16 cellular contexts compared by ENCODE assay signal in the genomic region with DNA sequence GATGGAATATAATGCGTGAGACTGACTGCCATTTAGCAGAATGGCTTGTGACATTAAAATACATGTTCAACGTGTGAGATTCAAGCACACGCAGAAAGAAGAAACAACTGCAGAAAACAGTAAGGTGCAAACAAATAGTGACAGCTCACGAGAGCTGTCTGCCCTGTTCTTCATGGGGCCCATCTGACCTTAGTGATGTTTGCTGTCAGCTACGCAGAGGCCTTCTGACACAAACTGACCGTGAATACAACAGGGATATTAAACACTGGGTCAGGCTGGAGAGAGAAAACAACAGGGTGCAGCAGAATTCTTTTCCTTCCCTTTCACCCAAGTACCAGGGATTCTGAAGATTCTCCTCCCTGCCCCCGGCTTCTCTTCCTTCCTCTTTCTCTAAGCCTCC. TPM values are rescaled to one million over a fixed set of nuclear protein-coding genes. Genes with fewer than 3 reads are reported as not detected.
DNase-seq lines count a peak whose midpoint lies in the region; ATAC-seq, FAIRE-seq and TF ChIP-seq lines count a peak whose summit lies in the region.
"Had no signal": no experiment of that assay in that cellular context is flagged by ENCODE, and none has a peak within 500 bp of the region (broad histone marks: within the 10 kb centered on the region; RNA-seq: fewer than 3 reads in every experiment).

No MANE protein-coding gene starts in this region.

- H3K4me1 ChIP-seq in HepG2 (ENCODE audit: insufficient read depth, low read length) (peaks cover 33% of the 10 kb centered on the region), right lobe of liver (peaks cover 0 to 13% (median 2%) of the 10 kb centered on the region in 4 donors), skeletal muscle satellite cell (ENCODE audit: control insufficient read depth, insufficient read depth, low read length) (peaks cover 53% of the 10 kb centered on the region)

- H3K27ac ChIP-seq in HepG2 (ENCODE audit: extremely low read length, insufficient read depth, low read length): no peak overlapping the region
- no peak overlapping the region for H3K27ac ChIP-seq in right lobe of liver
- H3K27ac ChIP-seq: PC-9 had no signal

- TF ChIP-seq POLR2A in HepG2 (IDR thresholded peaks at IDR 0.05; ENCODE audit: insufficient read depth in 1 of 2, low read depth in 2 of 2, low read length in 2 of 2) (no peak), right lobe of liver (IDR thresholded peaks at IDR 0.05) (no peak)

- no peak overlapping the region for H3K4me2 ChIP-seq in HepG2 (ENCODE audit: low read depth, low read length)
- H3K4me2 ChIP-seq in skeletal muscle satellite cell (ENCODE audit: low read length): peak overlapping the region; percentile 73
- H3K4me2 ChIP-seq: PC-9 had no signal

- intact Hi-C loops in HepG2 (cut with micrococcal nuclease; ENCODE audit: unreplicated experiment) (loop anchor here (5.0 kb wide), 1 partner anchor 45 kb away; no protein-coding TSS in a partner anchor), right lobe of liver (cut with DNase I) (no loop called here), Right ventricle myocardium inferior (cut with DNase I) (no loop called here)

- H3K9ac ChIP-seq in HepG2 (ENCODE audit: insufficient read depth, low read depth, low read length): no peak overlapping the region
- no peak overlapping the region for H3K9ac ChIP-seq in skeletal muscle satellite cell (ENCODE audit: low read depth, low read length)

- no peak for DNase-seq in HepG2 (ENCODE audit: low spot score)
- DNase-seq in right lobe of liver: no peak
- no peak for DNase-seq in fibroblast of pulmonary artery (ENCODE audit: low read depth)
- DNase-seq in G401 (ENCODE audit: low spot score): no peak
- DNase-seq in Right ventricle myocardium inferior (ENCODE audit: missing footprints): no peak
- no peak for DNase-seq in NCI-H748 treated with DMSO at 0.1 percent for 48 hours (lab: John Stamatoyannopoulos, UW)
- DNase-seq: 8988T, EL, H7, NCI-H1105, NCI-H1694 treated with DMSO at 0.1 percent for 48 hours, NCI-H69, PC-9 had no signal

- H3K27me3 ChIP-seq in HepG2 (ENCODE audit: control insufficient read depth in 1 of 2, insufficient read depth in 2 of 2, low read length in 2 of 2) (no peaks in the 10 kb centered on the region), right lobe of liver (no peaks in the 10 kb centered on the region), skeletal muscle satellite cell (ENCODE audit: control insufficient read depth, insufficient read depth, low read length) (no peaks in the 10 kb centered on the region)

- peaks cover 3% of the 10 kb centered on the region for H3K79me2 ChIP-seq in HepG2 (ENCODE audit: insufficient read depth, low read length)

- H3K4me3 ChIP-seq in HepG2 (replicated peaks in 1 of 3; ENCODE audit: insufficient read depth in 1 of 3, low read depth in 2 of 3, low read length in 3 of 3) (no peak overlapping the region), right lobe of liver (no peak overlapping the region), fibroblast of pulmonary artery (replicated peaks; ENCODE audit: low read depth, low read length) (peak overlapping the region; percentile 78), skeletal muscle satellite cell (ENCODE audit: low read length) (peak overlapping the region; percentile 87)
- H3K4me3 ChIP-seq: PC-9 had no signal

- FAIRE-seq in HepG2 (lab: Jason Lieb, UNC): no peak

- H3K9me3 ChIP-seq in HepG2 (ENCODE audit: low read length): no peaks in the 10 kb centered on the region
- no peaks in the 10 kb centered on the region for H3K9me3 ChIP-seq in right lobe of liver
- H3K9me3 ChIP-seq in skeletal muscle satellite cell (replicated peaks; ENCODE audit: low read length): no peaks in the 10 kb centered on the region

- TF ChIP-seq EP300 in HepG2 (IDR thresholded peaks at IDR 0.05; ENCODE audit: low read depth in 2 of 2, low read length in 2 of 2) (no peak), HepG2 (CRISPR knock-in tag; IDR thresholded peaks at IDR 0.05; ENCODE audit: borderline replicate concordance) (no peak)

- TF ChIP-seq RAD21 in HepG2 (CRISPR knock-in tag; IDR thresholded peaks at IDR 0.05): no peak

- H3K36me3 ChIP-seq in HepG2 (replicated peaks in 1 of 2; ENCODE audit: control insufficient read depth in 1 of 2, insufficient read depth in 2 of 2, low read length in 2 of 2) (no peaks in the 10 kb centered on the region), right lobe of liver (no peaks in the 10 kb centered on the region), skeletal muscle satellite cell (ENCODE audit: insufficient read depth, low read length) (peaks cover 5% of the 10 kb centered on the region)

- POLR2A ChIA-PET in HepG2 (lab: Yijun Ruan, JAX): no interaction called here

- no peak for TF ChIP-seq CTCF in HepG2 (CRISPR knock-in tag; IDR thresholded peaks at IDR 0.05)
- no peak for TF ChIP-seq CTCF in right lobe of liver (IDR thresholded peaks at IDR 0.05)
- no peak for TF ChIP-seq CTCF in fibroblast of pulmonary artery (IDR thresholded peaks at IDR 0.05; ENCODE audit: low read length, missing control alignments)

- ATAC-seq in HepG2 (peak; percentile 32; the same call in 2 of the 3 replicates), right lobe of liver (no peak), Right ventricle myocardium inferior (no peak), GM21529 (IDR thresholded peaks at IDR 0.05; ENCODE audit: unreplicated experiment) (no peak)

- H2AFZ ChIP-seq in HepG2 (ENCODE audit: low read length): no peak overlapping the region
- H2AFZ ChIP-seq: PC-9 had no signal

- no TSS peak for BruUV-seq in HepG2 (replicated peaks; lab: Mats Ljungman, UMichigan)

- H4K20me1 ChIP-seq in HepG2 (ENCODE audit: insufficient read depth, low read length): peaks cover 7% of the 10 kb centered on the region

- WGBS in HepG2 (ENCODE audit: low lambda C conversion rate): 55% methylated on average over 7 of the region's 7 CpGs
- 49% methylated on average over 7 of the region's 7 CpGs for WGBS in right lobe of liver (ENCODE audit: insufficient coverage, low coverage, low lambda C conversion rate, missing lambda C conversion rate)

- in situ Hi-C loops in HepG2 (cut with HindIII; ENCODE audit: extremely low pct_ligation_motif_present, low pct_unique_long_range_greater_than_20kb): no loop called here
- in situ Hi-C loops in G401 (cut with HindIII; ENCODE audit: low sequenced_read_pairs): no loop called here

- CTCF ChIA-PET in HepG2 (lab: Yijun Ruan, JAX; ENCODE audit: low intra/inter-chr PET ratio, low total read pairs): no interaction called here

TF ChIP-seq in HepG2, 621 proteins besides CTCF, POLR2A, EP300 and RAD21 (continues in another document):
- TF ChIP-seq ZBTB3 (CRISPR knock-in tag; IDR thresholded peaks at IDR 0.05; ENCODE audit: borderline replicate concordance, low read depth): no peak

RNA-seq across cellular contexts. Expression of a gene that starts 2.2 kb away (rescaled TPM):
- total RNA-seq in HepG2 (2016; rRNA removed; fragmentation: Illumina TruSeq; extraction: Trizol) (4.0 and 5.8 TPM in 2 replicates), right lobe of liver (1 to 10 TPM in 3 of 6 experiments, under 1 TPM in 3; 0.49 to 2.0 (median 0.95) TPM), Right ventricle myocardium inferior (8.5 TPM)
- total RNA-seq in HepG2 (2016; cell fraction: cytosol; rRNA removed; fragmentation: Illumina TruSeq; extraction: Trizol; ENCODE audit: low read depth): 2.7 and 3.1 TPM in 2 replicates
- total RNA-seq in HepG2 (2016; cell fraction: insoluble cytoplasmic fraction; rRNA removed; fragmentation: Illumina TruSeq; extraction: Trizol): 4.7 and 4.8 TPM in 2 replicates
- 8.1 and 8.9 TPM in 2 replicates for total RNA-seq in HepG2 (2016; cell fraction: membrane; rRNA removed; fragmentation: Illumina TruSeq; extraction: Trizol)
- 1.4 and 2.5 TPM in 2 replicates for total RNA-seq in HepG2 (2016; cell fraction: nucleus; rRNA removed; fragmentation: Illumina TruSeq; extraction: Trizol)
- 0.10 and 0.15 TPM in 2 replicates for polyA plus RNA-seq in HepG2 (2011; rRNA removed)
- 0.23 and 0.27 TPM in 2 replicates for polyA plus RNA-seq in HepG2 (2011; cell fraction: cytosol; rRNA removed)
- polyA plus RNA-seq in HepG2 (2011; cell fraction: nucleus; rRNA removed): 0.08 and 0.10 TPM in 2 replicates
- 0.57 and 0.70 TPM in 2 replicates for polyA plus RNA-seq in HepG2 (2012)
- 4.8 and 5.5 TPM in 2 replicates for polyA plus RNA-seq in HepG2 (2016; cell fraction: cytosol; fragmentation: Illumina TruSeq; extraction: Trizol; ENCODE audit: low read depth)
- polyA plus RNA-seq in HepG2 (2016; cell fraction: insoluble cytoplasmic fraction; fragmentation: Illumina TruSeq; extraction: Trizol; ENCODE audit: low read depth): 6.1 and 6.4 TPM in 2 replicates
- polyA plus RNA-seq in HepG2 (2016; cell fraction: membrane; fragmentation: Illumina TruSeq; extraction: Trizol; ENCODE audit: low read depth): 9.3 and 11.0 TPM in 2 replicates
- polyA plus RNA-seq in HepG2 (2016; cell fraction: nucleus; fragmentation: Illumina TruSeq; extraction: Trizol; ENCODE audit: insufficient read depth, low read depth): 4.6 and 5.3 TPM in 2 replicates
- 0.30 TPM in 1 of 2 replicates, not detected in the other for polyA minus RNA-seq in HepG2 (2011; rRNA and poly(A)+ RNA removed; ENCODE audit: low replicate concordance)
- 0.26 and 0.40 TPM in 2 replicates for polyA minus RNA-seq in HepG2 (2011; cell fraction: cytosol; rRNA and poly(A)+ RNA removed)
- not detected in 2 replicates for polyA minus RNA-seq in HepG2 (2011; cell fraction: nucleus; rRNA and poly(A)+ RNA removed)
- 20.5 and 28.4 TPM in 2 replicates for total RNA-seq in skeletal muscle satellite cell (2012; rRNA removed)
- total RNA-seq in G401 (2014; rRNA removed; shearing (Covaris generic)): not detected in 2 replicates
- polyA plus RNA-seq: IgD-negative memory B cell had no signal

Comparison
In these comparisons a context has a peak if more than half of its experiments do, and no peak if none do; other contexts are left out.
1. H3K4me3 ChIP-seq: peak in fibroblast of pulmonary artery (single experiment) and skeletal muscle satellite cell (single experiment); none in HepG2 (0 of 3) and right lobe of liver (0 of 3).